Comparison of ENCODE assay signal across 8 cellular contexts in genomic region chr16:25926-26348, GRCh38. TPM values are rescaled to one million over a fixed set of nuclear protein-coding genes. Genes with fewer than 3 reads are reported as not detected.
DNase-seq lines count a peak whose midpoint lies in the region; ATAC-seq, FAIRE-seq and TF ChIP-seq lines count a peak whose summit lies in the region.
"Not testable (repeated sequence)": the region's sequence is repeated elsewhere in the genome, so short reads cannot be mapped to it uniquely, and the experiment has no call there.

No MANE protein-coding gene starts in this region.

- not testable (repeated sequence) for TF ChIP-seq POLR2A in GM12878 (IDR thresholded peaks at IDR 0.05; ENCODE audit: low read depth, low read length)

- H3K27ac ChIP-seq in GM12878 (ENCODE audit: control insufficient read depth, insufficient read depth), result not testable (repeated sequence)

- FAIRE-seq in GM12878 (lab: Jason Lieb, UNC), result peak; percentile 13

- not testable (repeated sequence) for H3K36me3 ChIP-seq in GM12878 (ENCODE audit: control insufficient read depth in 2 of 2, insufficient read depth in 2 of 2, low read length in 1 of 2)

- TF ChIP-seq RAD21 in GM12878 (IDR thresholded peaks at IDR 0.05; ENCODE audit: insufficient read depth, low read depth, low read length), result not testable (repeated sequence)

- H3K27ac Mint-ChIP-seq in stimulated activated memory B cell treated with anti-CD40 and anti-IgM and Interleukin-4, amounts not matched to agents 10 μg/mL and 1 μg/mL and 100 μg/mL, for 72 hours, result not testable (repeated sequence)

- in situ Hi-C loops in GM12878 (cut with MboI), result not testable (repeated sequence)

- not testable (repeated sequence) for H3K4me1 ChIP-seq in GM12878 (ENCODE audit: control insufficient read depth, insufficient read depth, low read length)

- WGBS in GM12878 (ENCODE audit: insufficient coverage, insufficient replicate concordance, low lambda C conversion rate, missing lambda C conversion rate), result 0% methylated on average over 2 of the region's 5 CpGs

- H3K9ac ChIP-seq in GM12878 (ENCODE audit: control insufficient read depth, insufficient read depth, low read length), result not testable (repeated sequence)

- H3K9me3 ChIP-seq in GM12878 (replicated peaks; ENCODE audit: control insufficient read depth, insufficient read depth, low read length), result not testable (repeated sequence)

- H4K20me1 ChIP-seq in GM12878 (ENCODE audit: control insufficient read depth, insufficient read depth), result not testable (repeated sequence)

- SMC1A ChIA-PET in GM12878 (lab: Charles Lee; ENCODE audit: uncharacterized antibody, unreplicated experiment), result not testable (repeated sequence)

- not testable (repeated sequence) for BruUV-seq in GM12878 (replicated peaks; lab: Mats Ljungman, UMichigan)

- POLR2A ChIA-PET in GM12878 (lab: Charles Lee), result not testable (repeated sequence)

- not testable (repeated sequence) for H3K36me3 Mint-ChIP-seq in stimulated activated memory B cell treated with anti-CD40 and anti-IgM and Interleukin-4, amounts not matched to agents 10 μg/mL and 1 μg/mL and 100 μg/mL, for 72 hours

- not testable (repeated sequence) for TF ChIP-seq CTCF in GM12878 (IDR thresholded peaks at IDR 0.05 in 2 of 3, conservative IDR thresholded peaks at IDR 0.05 in 1 of 3; ENCODE audit: control insufficient read depth in 2 of 3, extremely low read depth in 1 of 3, insufficient read depth in 1 of 3, low read depth in 3 of 3, low read length in 3 of 3)

- not testable (repeated sequence) for H3K4me3 ChIP-seq in GM12878

- RAD21 ChIA-PET in GM12878 (lab: Charles Lee; ENCODE audit: unreplicated experiment), result not testable (repeated sequence)

- not testable (repeated sequence) for TF ChIP-seq EP300 in GM12878 (IDR thresholded peaks at IDR 0.05; ENCODE audit: borderline replicate concordance in 1 of 2, control insufficient read depth in 1 of 2, low read depth in 2 of 2, low read length in 2 of 2)

- CTCF ChIA-PET in GM12878 (lab: Yijun Ruan, JAX), result not testable (repeated sequence)

- intact Hi-C loops in GM12878 (cut with micrococcal nuclease; ENCODE audit: unreplicated experiment), result not testable (repeated sequence)

- DNase-seq in GM12878 (ENCODE audit: low read depth, low spot score), result not testable (repeated sequence)

- not testable (repeated sequence) for H3K4me3 Mint-ChIP-seq in stimulated activated memory B cell treated with anti-CD40 and anti-IgM and Interleukin-4, amounts not matched to agents 10 μg/mL and 1 μg/mL and 100 μg/mL, for 72 hours

- H2AFZ ChIP-seq in GM12878 (ENCODE audit: control insufficient read depth, low read depth, low read length), result not testable (repeated sequence)

- peak; percentile 61 for ATAC-seq in GM18498 (IDR thresholded peaks at IDR 0.05; ENCODE audit: unreplicated experiment)
- peak; percentile 59 for ATAC-seq in GM19372 (IDR thresholded peaks at IDR 0.05; ENCODE audit: low read depth, unreplicated experiment)
- ATAC-seq in GM21619 (IDR thresholded peaks at IDR 0.05; ENCODE audit: unreplicated experiment), result peak; percentile 68
- peak; percentile 75 for ATAC-seq in HG02885 (IDR thresholded peaks at IDR 0.05; ENCODE audit: poor library complexity, unreplicated experiment)
- peak; percentile 43 for ATAC-seq in HG03439 (IDR thresholded peaks at IDR 0.05; ENCODE audit: unreplicated experiment)
- ATAC-seq in activated CD4-positive, CD25-positive, alpha-beta regulatory T cell treated with anti-CD3 and anti-CD28 coated beads, Interleukin-2, amount 50 U/mL, for 24 hours, result peak; percentile 52 to 57
- ATAC-seq in GM12878, result peak; percentile 80
- peak; percentile 81 for ATAC-seq in stimulated activated memory B cell treated with anti-CD40 and anti-IgM and Interleukin-4, amounts not matched to agents 10 μg/mL and 1 μg/mL and 100 μg/mL, for 72 hours

- H3K79me2 ChIP-seq in GM12878 (ENCODE audit: control insufficient read depth, insufficient read depth, low read length), result not testable (repeated sequence)

- not testable (repeated sequence) for H3K9me3 Mint-ChIP-seq in stimulated activated memory B cell treated with anti-CD40 and anti-IgM and Interleukin-4, amounts not matched to agents 10 μg/mL and 1 μg/mL and 100 μg/mL, for 72 hours

- not testable (repeated sequence) for H3K4me2 ChIP-seq in GM12878 (ENCODE audit: control insufficient read depth, insufficient read depth)

- not testable (repeated sequence) for H3K4me1 Mint-ChIP-seq in stimulated activated memory B cell treated with anti-CD40 and anti-IgM and Interleukin-4, amounts not matched to agents 10 μg/mL and 1 μg/mL and 100 μg/mL, for 72 hours

- H3K27me3 Mint-ChIP-seq in stimulated activated memory B cell treated with anti-CD40 and anti-IgM and Interleukin-4, amounts not matched to agents 10 μg/mL and 1 μg/mL and 100 μg/mL, for 72 hours, result not testable (repeated sequence)

- H3K27me3 ChIP-seq in GM12878 (replicated peaks in 1 of 2; ENCODE audit: control insufficient read depth in 2 of 2, insufficient read depth in 2 of 2, low read length in 1 of 2), result not testable (repeated sequence)

RNA-seq across cellular contexts. Expression of gene POLR3K, which starts 27.5 kb away (rescaled TPM):
- total RNA-seq in GM12878 (2013; cell fraction: nucleolus; rRNA removed), result 38.3 and 42.5 TPM in 2 replicates
- total RNA-seq in GM12878 (2014; rRNA removed) (25.0 and 25.6 TPM in 2 replicates), GM12878 (2014; rRNA removed; fragmentation: Illumina TruSeq; extraction: Trizol) (23.8 and 25.3 TPM in 2 replicates), GM12878 (2021) (56.0 and 58.3 TPM in 2 replicates)
- polyA plus RNA-seq in GM12878 (2011; ENCODE audit: low read depth), result 25.6 TPM
- polyA plus RNA-seq in GM12878 (2011; rRNA removed) (54.9 and 65.8 TPM in 2 replicates), GM12878 (2014; fragmentation: Illumina TruSeq; extraction: Trizol) (23.1 and 39.1 TPM in 2 replicates), GM12878 (2014; fragmentation: Nextera tagmentation; extraction: Ambion mirVana) (100 to 1,000 TPM; 195 to 222 TPM), GM12878 (2014; rRNA removed) (60.0 and 62.2 TPM in 2 replicates), GM12878 (2016; fragmentation: Nextera tagmentation; extraction: Ambion mirVana) (100 to 1,000 TPM; 106 to 115 TPM)
- polyA plus RNA-seq in GM12878 (2011; cell fraction: cytosol; rRNA removed), result 105 and 107 TPM in 2 replicates
- polyA plus RNA-seq in GM12878 (2011; cell fraction: nucleus; rRNA removed), result 52.4 and 59.9 TPM in 2 replicates
- 35.4 and 38.1 TPM in 2 replicates for polyA plus RNA-seq in GM12878 (2012)
- 66.7 and 70.0 TPM in 2 replicates for polyA minus RNA-seq in GM12878 (2011; rRNA and poly(A)+ RNA removed)
- 20.0 and 22.8 TPM in 2 replicates for polyA minus RNA-seq in GM12878 (2011; cell fraction: cytosol; rRNA and poly(A)+ RNA removed)
- 14.5 and 26.7 TPM in 2 replicates for polyA minus RNA-seq in GM12878 (2011; cell fraction: nucleus; rRNA and poly(A)+ RNA removed)

RNA-seq across cellular contexts. Expression of gene SNRNP25, which starts 27.7 kb away (rescaled TPM):
- 19.0 and 21.4 TPM in 2 replicates for total RNA-seq in GM12878 (2013; cell fraction: nucleolus; rRNA removed)
- total RNA-seq in GM12878 (2014; rRNA removed), result 68.5 and 79.9 TPM in 2 replicates
- 58.6 and 58.9 TPM in 2 replicates for total RNA-seq in GM12878 (2014; rRNA removed; fragmentation: Illumina TruSeq; extraction: Trizol)
- total RNA-seq in GM12878 (2021), result 69.8 and 72.6 TPM in 2 replicates
- 95.4 TPM for polyA plus RNA-seq in GM12878 (2011; ENCODE audit: low read depth)
- 39.9 and 56.9 TPM in 2 replicates for polyA plus RNA-seq in GM12878 (2011; rRNA removed)
- 67.5 and 80.5 TPM in 2 replicates for polyA plus RNA-seq in GM12878 (2011; cell fraction: cytosol; rRNA removed)
- polyA plus RNA-seq in GM12878 (2011; cell fraction: nucleus; rRNA removed), result 38.6 and 41.4 TPM in 2 replicates
- polyA plus RNA-seq in GM12878 (2012), result 52.2 and 67.8 TPM in 2 replicates
- 40.2 and 65.9 TPM in 2 replicates for polyA plus RNA-seq in GM12878 (2014; fragmentation: Illumina TruSeq; extraction: Trizol)
- polyA plus RNA-seq in GM12878 (2014; fragmentation: Nextera tagmentation; extraction: Ambion mirVana), result 10 to 100 TPM; 40.9 to 59.8 TPM
- 84.2 and 90.2 TPM in 2 replicates for polyA plus RNA-seq in GM12878 (2014; rRNA removed)
- polyA plus RNA-seq in GM12878 (2016; fragmentation: Nextera tagmentation; extraction: Ambion mirVana), result 100 to 1,000 TPM; 122 to 138 TPM
- polyA minus RNA-seq in GM12878 (2011; rRNA and poly(A)+ RNA removed), result 20.5 and 23.6 TPM in 2 replicates
- 7.4 and 10.0 TPM in 2 replicates for polyA minus RNA-seq in GM12878 (2011; cell fraction: cytosol; rRNA and poly(A)+ RNA removed)
- 7.1 and 12.8 TPM in 2 replicates for polyA minus RNA-seq in GM12878 (2011; cell fraction: nucleus; rRNA and poly(A)+ RNA removed)

RNA-seq across cellular contexts. Expression of gene RHBDF1, which starts 46.5 kb away (rescaled TPM):
- total RNA-seq in GM12878 (2013; cell fraction: nucleolus; rRNA removed), result 0.42 and 0.88 TPM in 2 replicates
- total RNA-seq in GM12878 (2014; rRNA removed) (0.54 and 0.85 TPM in 2 replicates), GM12878 (2014; rRNA removed; fragmentation: Illumina TruSeq; extraction: Trizol) (0.14 and 0.36 TPM in 2 replicates), GM12878 (2021) (0.72 and 0.93 TPM in 2 replicates)
- 1.5 TPM for polyA plus RNA-seq in GM12878 (2011; ENCODE audit: low read depth)
- polyA plus RNA-seq in GM12878 (2011; rRNA removed) (0.04 TPM in 1 of 2 replicates, not detected in the other), GM12878 (2014; fragmentation: Illumina TruSeq; extraction: Trizol) (0.40 TPM in 1 of 2 replicates, not detected in the other), GM12878 (2014; fragmentation: Nextera tagmentation; extraction: Ambion mirVana) (under 1 TPM in 1 of 2 experiments, not detected in 1; 0.09 TPM), GM12878 (2014; rRNA removed) (0.19 and 0.42 TPM in 2 replicates), GM12878 (2016; fragmentation: Nextera tagmentation; extraction: Ambion mirVana) (not detected)
- 0.03 and 0.12 TPM in 2 replicates for polyA plus RNA-seq in GM12878 (2011; cell fraction: cytosol; rRNA removed)
- 1.3 and 1.4 TPM in 2 replicates for polyA plus RNA-seq in GM12878 (2011; cell fraction: nucleus; rRNA removed)
- polyA plus RNA-seq in GM12878 (2012), result 1.6 and 2.0 TPM in 2 replicates
- not detected in 2 replicates for polyA minus RNA-seq in GM12878 (2011; rRNA and poly(A)+ RNA removed)
- polyA minus RNA-seq in GM12878 (2011; cell fraction: cytosol; rRNA and poly(A)+ RNA removed), result 0.62 TPM in 1 of 2 replicates, not detected in the other
- 0.12 and 0.77 TPM in 2 replicates for polyA minus RNA-seq in GM12878 (2011; cell fraction: nucleus; rRNA and poly(A)+ RNA removed)

RNA-seq across cellular contexts. Expression of gene MPG, which starts 52.1 kb away (rescaled TPM):
- total RNA-seq in GM12878 (2013; cell fraction: nucleolus; rRNA removed), result 24.9 and 26.3 TPM in 2 replicates
- total RNA-seq in GM12878 (2014; rRNA removed) (147 and 193 TPM in 2 replicates), GM12878 (2014; rRNA removed; fragmentation: Illumina TruSeq; extraction: Trizol) (25.7 and 37.3 TPM in 2 replicates), GM12878 (2021) (70.8 and 74.1 TPM in 2 replicates)
- polyA plus RNA-seq in GM12878 (2011; ENCODE audit: low read depth), result 24.2 TPM
- polyA plus RNA-seq in GM12878 (2011; rRNA removed) (13.5 and 35.9 TPM in 2 replicates), GM12878 (2014; fragmentation: Illumina TruSeq; extraction: Trizol) (1.2 and 14.8 TPM in 2 replicates), GM12878 (2014; fragmentation: Nextera tagmentation; extraction: Ambion mirVana) (1 to 10 TPM in 1 of 2 experiments, under 1 TPM in 1; 0.32 to 4.8 TPM), GM12878 (2014; rRNA removed) (162 and 200 TPM in 2 replicates), GM12878 (2016; fragmentation: Nextera tagmentation; extraction: Ambion mirVana) (10 to 100 TPM; 75.5 to 80.8 TPM)
- 92.3 and 129 TPM in 2 replicates for polyA plus RNA-seq in GM12878 (2011; cell fraction: cytosol; rRNA removed)
- 71.2 and 77.3 TPM in 2 replicates for polyA plus RNA-seq in GM12878 (2011; cell fraction: nucleus; rRNA removed)
- polyA plus RNA-seq in GM12878 (2012), result 51.3 and 64.2 TPM in 2 replicates
- polyA minus RNA-seq in GM12878 (2011; rRNA and poly(A)+ RNA removed), result 9.1 and 38.3 TPM in 2 replicates
- polyA minus RNA-seq in GM12878 (2011; cell fraction: cytosol; rRNA and poly(A)+ RNA removed), result 25.2 and 28.2 TPM in 2 replicates
- 15.6 and 18.5 TPM in 2 replicates for polyA minus RNA-seq in GM12878 (2011; cell fraction: nucleus; rRNA and poly(A)+ RNA removed)
